15 cellular contexts compared by ENCODE assay signal in genomic region chr5:55517804-55518203, GRCh38. TPM values are rescaled to one million over a fixed set of nuclear protein-coding genes. Genes with fewer than 3 reads are reported as not detected.
DNase-seq lines count a peak whose midpoint lies in the region; ATAC-seq and TF ChIP-seq lines count a peak whose summit lies in the region.
"Had no signal": no experiment of that assay in that cellular context is flagged by ENCODE, and none has a peak within 500 bp of the region (broad histone marks: within the 10 kb centered on the region; RNA-seq: fewer than 3 reads in every experiment).

No MANE protein-coding gene starts in this region.

- no peaks in the 10 kb centered on the region for H3K79me1 ChIP-seq in trophoblast cell (ENCODE audit: low read length)

- TF ChIP-seq CTCF in Peyer's patch (IDR thresholded peaks at IDR 0.05) = no peak
- no peak for TF ChIP-seq CTCF in esophagus muscularis mucosa (IDR thresholded peaks at IDR 0.05)

- H3K9me3 ChIP-seq in Peyer's patch (no peaks in the 10 kb centered on the region), esophagus muscularis mucosa (no peaks in the 10 kb centered on the region), trophoblast cell (ENCODE audit: insufficient read depth, low read depth, low read length) (no peaks in the 10 kb centered on the region)
- H3K9me3 ChIP-seq: SK-N-SH had no signal

- no peak overlapping the region for H3K4me3 ChIP-seq in Peyer's patch
- H3K4me3 ChIP-seq in esophagus muscularis mucosa = no peak overlapping the region
- no peak overlapping the region for H3K4me3 ChIP-seq in trophoblast cell (ENCODE audit: low read depth, low read length)

- no peak for ATAC-seq in HG03460 (IDR thresholded peaks at IDR 0.05; ENCODE audit: unreplicated experiment)
- ATAC-seq: Panc1 had no signal

- H3K4me2 ChIP-seq in trophoblast cell (ENCODE audit: low read length) = no peak overlapping the region
- H3K4me2 ChIP-seq: SK-N-SH had no signal

- peak; percentile 4 for DNase-seq in COLO668 (lab: John Stamatoyannopoulos, UW; ENCODE audit: unreplicated experiment)
- DNase-seq in Peyer's patch = peak in 2 of 3 donors; percentile 66 to 82
- DNase-seq in esophagus muscularis mucosa (ENCODE audit: extremely low spot score) = peak; percentile 42
- DNase-seq in trophoblast cell = peak; percentile 21 to 57
- no peak for DNase-seq in OCI-M2 (lab: John Stamatoyannopoulos, UW; ENCODE audit: unreplicated experiment)
- no peak for DNase-seq in activated CD8-positive, alpha-beta memory T cell treated with anti-CD3 and anti-CD28 coated beads, Interleukin-2, amount 50 U/mL, for 48 hours
- no peak for DNase-seq in NCI-H187 (lab: John Stamatoyannopoulos, UW)
- DNase-seq: ACHN; CD4-positive, alpha-beta memory T cell; GF-D8; NCI-H146; Right ventricle myocardium superior; SK-N-SH had no signal

- no peak overlapping the region for H3K9ac ChIP-seq in trophoblast cell (ENCODE audit: low read length)
- H3K9ac ChIP-seq: SK-N-SH had no signal

- H3K18ac ChIP-seq in trophoblast cell (ENCODE audit: low read length) = no peak overlapping the region

- H3K36me3 ChIP-seq in Peyer's patch = no peaks in the 10 kb centered on the region
- H3K36me3 ChIP-seq in esophagus muscularis mucosa = peaks cover 0 to 4% (median 0%) of the 10 kb centered on the region in 4 donors
- peaks cover 2 to 6% of the 10 kb centered on the region in 2 experiments for H3K36me3 ChIP-seq in trophoblast cell (ENCODE audit: control insufficient read depth in 1 of 2, insufficient read depth in 2 of 2, low read length in 2 of 2)

- intact Hi-C loops in esophagus muscularis mucosa (cut with DNase I) = no loop called here

- H2AFZ ChIP-seq in trophoblast cell (ENCODE audit: insufficient read depth, low read length, poor library complexity) = no peak overlapping the region

- WGBS in esophagus muscularis mucosa = 96% methylated on average over 7 of the region's 7 CpGs
- no CpG with 5 or more reads among the region's 7 CpGs for WGBS in trophoblast cell (ENCODE audit: extremely low coverage, insufficient coverage, insufficient read length)

- no peak overlapping the region for H3K23ac ChIP-seq in trophoblast cell (ENCODE audit: low read length)

- no peak overlapping the region for H2BK5ac ChIP-seq in trophoblast cell (ENCODE audit: low read depth, low read length, poor library complexity)

- no peak overlapping the region for H3K4ac ChIP-seq in trophoblast cell (ENCODE audit: low read depth, low read length)

- no peak overlapping the region for H4K8ac ChIP-seq in trophoblast cell (ENCODE audit: low read depth, low read length)

- no peak overlapping the region for H4K12ac ChIP-seq in trophoblast cell (ENCODE audit: low read depth, low read length)

- peak in 1 of 2 donors; percentile 47 for TF ChIP-seq POLR2A in Peyer's patch (IDR thresholded peaks at IDR 0.05)
- no peak for TF ChIP-seq POLR2A in esophagus muscularis mucosa (IDR thresholded peaks at IDR 0.05; ENCODE audit: low read depth)

- H2BK120ac ChIP-seq in trophoblast cell (ENCODE audit: insufficient read depth, low read length, poor library complexity) = no peak overlapping the region

- H3K79me2 ChIP-seq in trophoblast cell (ENCODE audit: control insufficient read depth, insufficient read depth, low read length, poor library complexity) = peaks cover 6% of the 10 kb centered on the region

- no peaks in the 10 kb centered on the region for H3K27me3 ChIP-seq in Peyer's patch
- H3K27me3 ChIP-seq in esophagus muscularis mucosa = no peaks in the 10 kb centered on the region
- no peaks in the 10 kb centered on the region for H3K27me3 ChIP-seq in trophoblast cell (ENCODE audit: insufficient read depth, low read length)

- no peak overlapping the region for H4K91ac ChIP-seq in trophoblast cell (ENCODE audit: low read depth, low read length)

- no peak for TF ChIP-seq EP300 in esophagus muscularis mucosa (IDR thresholded peaks at IDR 0.05)

- H2BK12ac ChIP-seq in trophoblast cell (ENCODE audit: low read length) = no peak overlapping the region

- H3K27ac ChIP-seq in Peyer's patch (peak overlapping the region in 3 of 4 donors; percentile 53 to 78 (median 73)), esophagus muscularis mucosa (replicated peaks in 1 of 4) (no peak overlapping the region), trophoblast cell (ENCODE audit: low read depth, low read length) (no peak overlapping the region)

- H2AK5ac ChIP-seq in trophoblast cell (ENCODE audit: low read length) = no peak overlapping the region

- no peak overlapping the region for H3K14ac ChIP-seq in trophoblast cell (ENCODE audit: low read length)

- H3K4me1 ChIP-seq in Peyer's patch (peaks cover 0 to 69% (median 5%) of the 10 kb centered on the region in 4 donors), esophagus muscularis mucosa (peaks cover 38 to 64% (median 51%) of the 10 kb centered on the region in 4 donors), trophoblast cell (ENCODE audit: control insufficient read depth in 1 of 2, insufficient read depth in 2 of 2, low read length in 2 of 2) (peaks cover 2 to 4% of the 10 kb centered on the region in 2 experiments)

RNA-seq across cellular contexts. Expression of gene PLPP1, which starts 17.0 kb away (rescaled TPM):
- total RNA-seq in Peyer's patch (100 to 1,000 TPM in 2 of 4 donors, 10 to 100 TPM in 2; 60.2 to 190 (median 115) TPM), esophagus muscularis mucosa (100 to 1,000 TPM; 186 to 306 (median 241) TPM)
- polyA plus RNA-seq in trophoblast cell (2013) = 87.5 and 92.7 TPM in 2 replicates

Comparison
In these comparisons a context has a peak if more than half of its experiments do, and no peak if none do; other contexts are left out.
1. DNase-seq: peak in COLO668 (single experiment), Peyer's patch (2 of 3), esophagus muscularis mucosa (single experiment) and trophoblast cell (2 of 2); none in OCI-M2 (single experiment), activated CD8-positive, alpha-beta memory T cell treated with anti-CD3 and anti-CD28 coated beads, Interleukin-2, amount 50 U/mL, for 48 hours (single experiment) and NCI-H187 (0 of 2).
2. H3K27ac ChIP-seq: peak in Peyer's patch (3 of 4); none in esophagus muscularis mucosa (0 of 4) and trophoblast cell (single experiment).